Comparison of ENCODE assay signal across 14 cellular contexts in the genomic region with DNA sequence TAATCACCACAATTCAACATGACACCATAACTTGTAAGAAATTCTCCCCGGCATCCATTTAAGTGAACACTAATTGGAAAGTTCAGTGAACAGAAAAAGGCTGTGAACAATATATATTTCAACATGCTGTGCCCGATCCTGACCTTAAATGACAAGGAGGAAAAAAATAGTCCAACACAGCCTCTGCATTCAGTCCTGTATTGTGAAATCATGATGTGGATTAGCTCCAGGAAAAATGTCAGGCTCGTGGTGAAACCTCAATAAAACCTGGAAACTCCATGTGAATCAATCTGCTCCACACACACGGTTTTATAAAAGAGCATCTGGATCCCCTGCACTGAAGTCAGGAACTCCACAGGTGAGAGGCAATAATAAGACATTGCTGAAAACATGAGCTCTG.
A peak's percentile ranks its signal among the peaks of the same experiment; 100 is the strongest.
DNase-seq lines count a peak whose midpoint lies in the region; ATAC-seq, FAIRE-seq and TF ChIP-seq lines count a peak whose summit lies in the region.
"Had no signal": no experiment of that assay in that cellular context is flagged by ENCODE, and none has a peak within 500 bp of the region (broad histone marks: within the 10 kb centered on the region; RNA-seq: fewer than 3 reads in every experiment).

No MANE protein-coding gene starts in this region.

- in situ Hi-C loops in SK-MEL-5 (cut with HindIII; ENCODE audit: low pct_unique_long_range_greater_than_20kb, low sequenced_read_pairs) = no loop called here
- in situ Hi-C loops in GM13976 (cut with MboI; ENCODE audit: low sequenced_read_pairs, unreplicated experiment) = no loop called here

- intact Hi-C loops in sciatic nerve (cut with DNase I) = no loop called here

- FAIRE-seq in H54 (lab: Jason Lieb, UNC) = peak; percentile 33
- FAIRE-seq: GM12892, TTC549 had no signal

- no peak for TF ChIP-seq POLR2A in H54 (IDR thresholded peaks at IDR 0.05; ENCODE audit: low read depth, low read length)

- ATAC-seq in sciatic nerve (peak; percentile 73), GM18519 (IDR thresholded peaks at IDR 0.05; ENCODE audit: low FRiP score, unreplicated experiment) (no peak)
- ATAC-seq: PC-3 had no signal

- DNase-seq in H54 (ENCODE audit: insufficient read length, low spot score) = no peak
- DNase-seq in SK-MEL-5 (ENCODE audit: low read depth, low spot score) = peak; percentile 56
- peak; percentile 74 for DNase-seq in fibroblast of peridontal ligament (ENCODE audit: extremely low read depth)
- no peak for DNase-seq in sciatic nerve (ENCODE audit: low spot score)
- no peak for DNase-seq in activated CD4-positive, alpha-beta T cell treated with anti-CD3 and anti-CD28 coated beads for 4 hours
- DNase-seq in GM13976 (ENCODE audit: low spot score) = no peak
- no peak for DNase-seq in amniotic stem cell (lab: John Stamatoyannopoulos, UW)
- DNase-seq: Calu3; PC-3; stimulated activated CD4-positive, alpha-beta T cell treated with anti-CD3 and anti-CD28 coated beads, Interleukin-1b, Interleukin-23, amount 100 ng/mL, for 48 hours; stimulated activated naive CD4-positive, alpha-beta T cell had no signal

- TF ChIP-seq CTCF in GM13976 (IDR thresholded peaks at IDR 0.05; ENCODE audit: borderline replicate concordance, control extremely low read depth, extremely low read depth, insufficient read depth, missing control alignments) = no peak

Comparison
In these comparisons a context has a peak if more than half of its experiments do, and no peak if none do; other contexts are left out.
1. DNase-seq: peak in SK-MEL-5 (single experiment) and fibroblast of peridontal ligament (single experiment); none in H54 (single experiment), sciatic nerve (single experiment), activated CD4-positive, alpha-beta T cell treated with anti-CD3 and anti-CD28 coated beads for 4 hours (0 of 2), GM13976 (single experiment) and amniotic stem cell (single experiment).